In genomic region chr18:31741096-31741735, GRCh38 we compare ENCODE assay signal across 9 cellular contexts. TPM values are rescaled to one million over a fixed set of nuclear protein-coding genes. Genes with fewer than 3 reads are reported as not detected.
DNase-seq lines count a peak whose midpoint lies in the region; ATAC-seq and TF ChIP-seq lines count a peak whose summit lies in the region.
"Had no signal": no experiment of that assay in that cellular context is flagged by ENCODE, and none has a peak within 500 bp of the region (broad histone marks: within the 10 kb centered on the region; RNA-seq: fewer than 3 reads in every experiment).

No MANE protein-coding gene starts in this region.

- H3K9ac ChIP-seq in MM.1S (ENCODE audit: low read length), result no peak overlapping the region

- H3K27me3 Mint-ChIP-seq in neural crest cell (ENCODE audit: low read depth), result no peaks in the 10 kb centered on the region

- no peaks in the 10 kb centered on the region for H3F3A ChIP-seq in MM.1S (ENCODE audit: insufficient read depth, low read length)

- TF ChIP-seq CTCF in MM.1S (IDR thresholded peaks at IDR 0.05; ENCODE audit: low read length) (peak; percentile 88), WI38 (IDR thresholded peaks at IDR 0.05; ENCODE audit: low read depth, low read length) (peak; percentile 55), neural crest cell (conservative IDR thresholded peaks at IDR 0.05) (peak; percentile 85), upper lobe of right lung (IDR thresholded peaks at IDR 0.05) (peak; percentile 97)

- DNase-seq in NCI-H345 (lab: John Stamatoyannopoulos, UW) (peak; percentile 28), NCI-H345 treated with DMSO at 0.1 percent for 48 hours (lab: John Stamatoyannopoulos, UW; ENCODE audit: unreplicated experiment) (no peak), MM.1S (peak; percentile 51), neural crest cell (ENCODE audit: low read depth, low spot score) (peak; percentile 28), upper lobe of right lung (no peak)
- peak; percentile 7 to 42 (median 19) for DNase-seq in effector memory CD4-positive, alpha-beta T cell

- ATAC-seq in upper lobe of right lung (peak; percentile 83), GM18505 (IDR thresholded peaks at IDR 0.05; ENCODE audit: unreplicated experiment) (no peak)

- H3K36me3 ChIP-seq in MM.1S (replicated peaks; ENCODE audit: insufficient read depth, low read length) (no peaks in the 10 kb centered on the region), upper lobe of right lung (no peaks in the 10 kb centered on the region)
- no peaks in the 10 kb centered on the region for H3K36me3 ChIP-seq in effector memory CD4-positive, alpha-beta T cell (ENCODE audit: control insufficient read depth, insufficient read depth, low read length)

- intact Hi-C loops in upper lobe of right lung (cut with DNase I), result loop anchor here (5.0 kb wide), 1 partner anchor 76 kb away; no protein-coding TSS in a partner anchor

- H3K4me3 Mint-ChIP-seq in neural crest cell, result no peak overlapping the region

- no peaks in the 10 kb centered on the region for H3K4me1 Mint-ChIP-seq in neural crest cell

- H2AFZ ChIP-seq in MM.1S (ENCODE audit: low read length), result no peak overlapping the region

- H3K27ac ChIP-seq in MM.1S (ENCODE audit: low read length), result no peak overlapping the region
- no peak overlapping the region for H3K27ac ChIP-seq in effector memory CD4-positive, alpha-beta T cell (ENCODE audit: insufficient read depth, low read length, poor library complexity, severe bottlenecking)
- no peak overlapping the region for H3K27ac ChIP-seq in upper lobe of right lung

- no peaks in the 10 kb centered on the region for H3K9me2 ChIP-seq in MM.1S (replicated peaks; ENCODE audit: insufficient read depth, low read length)

- no peaks in the 10 kb centered on the region for H3K79me2 ChIP-seq in MM.1S (ENCODE audit: low read length)

- H3K9me3 ChIP-seq in MM.1S (replicated peaks; ENCODE audit: insufficient read depth, low read length) (no peaks in the 10 kb centered on the region), upper lobe of right lung (no peaks in the 10 kb centered on the region)
- no peaks in the 10 kb centered on the region for H3K9me3 ChIP-seq in effector memory CD4-positive, alpha-beta T cell (ENCODE audit: control insufficient read depth, low read length)

- H3K36me3 Mint-ChIP-seq in neural crest cell (ENCODE audit: low read depth), result peaks cover 2% of the 10 kb centered on the region

- H3K9me3 Mint-ChIP-seq in neural crest cell, result peaks cover 4% of the 10 kb centered on the region

- no peaks in the 10 kb centered on the region for H3K27me3 ChIP-seq in MM.1S (replicated peaks; ENCODE audit: insufficient read depth, low read length)
- no peaks in the 10 kb centered on the region for H3K27me3 ChIP-seq in effector memory CD4-positive, alpha-beta T cell (replicated peaks; ENCODE audit: control insufficient read depth, insufficient read depth, low read length, poor library complexity, severe bottlenecking)
- H3K27me3 ChIP-seq in upper lobe of right lung, result no peaks in the 10 kb centered on the region

- no peaks in the 10 kb centered on the region for H4K20me1 ChIP-seq in MM.1S (ENCODE audit: insufficient read depth, low read length)

- H3K4me2 ChIP-seq in MM.1S (ENCODE audit: low read depth, low read length), result no peak overlapping the region

- TF ChIP-seq POLR2A in GM18505 (IDR thresholded peaks at IDR 0.05; ENCODE audit: borderline replicate concordance, extremely low read depth, insufficient read depth, insufficient read length), result no peak

- H3K27ac Mint-ChIP-seq in neural crest cell (ENCODE audit: unreplicated experiment), result no peak overlapping the region

- H3K4me1 ChIP-seq in MM.1S (ENCODE audit: low read length) (peaks cover 5% of the 10 kb centered on the region; the same call in 1 of the 2 replicates), upper lobe of right lung (no peaks in the 10 kb centered on the region)
- H3K4me1 ChIP-seq in effector memory CD4-positive, alpha-beta T cell (ENCODE audit: control insufficient read depth, insufficient read depth, low read length, poor library complexity, severe bottlenecking), result no peaks in the 10 kb centered on the region

- H3K4me3 ChIP-seq in MM.1S (ENCODE audit: low read length) (no peak overlapping the region), WI38 (ENCODE audit: low read depth, low read length) (no peak overlapping the region), upper lobe of right lung (no peak overlapping the region)
- H3K4me3 ChIP-seq in effector memory CD4-positive, alpha-beta T cell (ENCODE audit: insufficient read depth, low read depth, low read length, poor library complexity, severe bottlenecking), result no peak overlapping the region

RNA-seq across cellular contexts. Expression of gene SLC25A52, which starts 19.5 kb away (rescaled TPM):
- total RNA-seq in neural crest cell (not detected in 2 replicates), upper lobe of right lung (not detected)
- total RNA-seq: glomerular endothelial cell had no signal

RNA-seq across cellular contexts. Expression of gene B4GALT6, which starts 56.8 kb away (rescaled TPM):
- total RNA-seq in neural crest cell (40.0 and 43.4 TPM in 2 replicates), upper lobe of right lung (3.5 TPM)

Comparison
In these comparisons a context has a peak if more than half of its experiments do, and no peak if none do; other contexts are left out.
1. DNase-seq: peak in NCI-H345 (single experiment), MM.1S (single experiment), effector memory CD4-positive, alpha-beta T cell (3 of 3) and neural crest cell (single experiment); none in NCI-H345 treated with DMSO at 0.1 percent for 48 hours (single experiment) and upper lobe of right lung (single experiment).
2. Peak in every context shown above with its lines, with median percentiles within 50 percentile points of each other: CTCF ChIP-seq.